Comparison of ENCODE assay signal across 26 cellular contexts in the genomic region with DNA sequence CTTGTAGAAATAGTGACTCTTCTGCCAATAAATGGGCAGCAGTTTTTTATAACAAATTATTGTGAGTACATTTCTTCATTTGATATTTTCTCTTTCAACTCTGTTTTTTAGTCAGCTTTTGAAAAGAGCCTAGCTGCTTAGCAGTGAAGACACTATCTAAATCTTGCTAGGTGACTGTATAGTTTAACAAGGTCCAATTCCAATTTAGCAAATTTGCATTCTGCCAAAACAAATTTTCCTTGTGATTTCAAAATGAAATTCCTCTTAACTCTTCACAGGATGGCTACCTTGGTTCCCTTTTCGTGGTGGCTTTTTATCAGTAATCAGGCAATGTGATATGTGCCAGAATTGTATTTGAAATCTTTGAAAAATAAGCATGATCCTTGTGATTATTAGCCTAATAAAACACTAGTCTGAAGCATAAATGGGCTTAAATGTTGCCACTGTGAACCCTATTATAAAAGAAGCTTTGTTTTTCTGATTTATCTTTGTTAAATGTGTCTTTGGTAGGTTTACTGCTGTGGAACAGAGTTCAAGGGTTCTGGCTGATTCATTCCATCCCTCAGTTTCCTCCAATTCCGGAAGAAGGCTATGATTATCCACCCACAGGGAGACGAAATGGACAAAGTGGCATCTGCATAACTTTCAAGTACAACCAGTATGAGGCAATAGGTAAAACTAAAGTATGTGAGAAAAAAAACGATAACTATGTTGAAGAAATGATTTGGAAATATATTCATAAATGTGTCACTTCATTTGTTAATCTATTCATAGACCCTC. TPM values are rescaled to one million over a fixed set of nuclear protein-coding genes. Genes with fewer than 3 reads are reported as not detected.
"Had no signal": no experiment of that assay in that cellular context is flagged by ENCODE, and none has a peak within 500 bp of the region (broad histone marks: within the 10 kb centered on the region; RNA-seq: fewer than 3 reads in every experiment).

No MANE protein-coding gene starts in this region.

- H3K27me3 ChIP-seq: body of pancreas, cardiac muscle cell, gastroesophageal sphincter, stomach, suprapubic skin, tibial nerve had no signal

- H3K9me3 ChIP-seq: body of pancreas, gastroesophageal sphincter, stomach, suprapubic skin, tibial nerve had no signal

- H3K4me3 ChIP-seq: body of pancreas, cardiac muscle cell, gastroesophageal sphincter, stomach, suprapubic skin, tibial nerve had no signal

- H3K36me3 ChIP-seq: cardiac muscle cell, gastroesophageal sphincter, stomach, suprapubic skin, tibial nerve had no signal

- H3K4me1 ChIP-seq: gastroesophageal sphincter, suprapubic skin, tibial nerve had no signal

- H3K27ac ChIP-seq: cardiac muscle cell, gastroesophageal sphincter, suprapubic skin, tibial nerve had no signal

- ATAC-seq: activated CD8-positive, alpha-beta T cell treated with anti-CD3 and anti-CD28 coated beads, Interleukin-2, amount 10 ng/mL, durations not matched to agents 7 days and 5 days; body of pancreas; esophagus mucosa; gastroesophageal sphincter; stimulated activated memory B cell treated with anti-CD40 and anti-IgM and Interleukin-4, amounts not matched to agents 10 μg/mL and 1 μg/mL and 100 μg/mL, for 72 hours had no signal

- DNase-seq: activated CD4-positive, alpha-beta T cell treated with anti-CD3 and anti-CD28 coated beads for 1 hour; activated CD4-positive, alpha-beta T cell treated with anti-CD3 and anti-CD28 coated beads, Interleukin-2, amount 50 U/mL, for 1 hour; activated CD8-positive, alpha-beta T cell treated with anti-CD3 and anti-CD28 coated beads, Interleukin-2, amount 10 ng/mL, durations not matched to agents 7 days and 5 days; activated gamma-delta T cell treated with Interleukin-2 at 50 U/mL for 16 hours; activated T-cell treated with anti-CD3 and anti-CD28 coated beads, Interleukin-2, amount 50 U/mL, for 1 hour; anterior cingulate cortex; body of pancreas; effector memory CD4-positive, alpha-beta T cell; head of caudate nucleus; hypothalamus; mesenchymal stem cell; naive B cell; retina; stimulated activated CD4-positive, alpha-beta T cell treated with anti-CD3 and anti-CD28 coated beads, Interleukin-12 subunit alpha, Interleukin-12 subunit beta, amount 100 ng/mL, for 4 hours; stomach had no signal

RNA-seq across cellular contexts. Expression of a gene that starts 12.2 kb away (rescaled TPM):
- total RNA-seq: activated CD8-positive, alpha-beta T cell treated with anti-CD3 and anti-CD28 coated beads, Interleukin-2, amount 10 ng/mL, durations not matched to agents 7 days and 5 days; body of pancreas; cardiac muscle cell; chondrocyte; dermis microvascular lymphatic vessel endothelial cell; esophagus mucosa; gastroesophageal sphincter; mononuclear cell; osteocyte; stomach; T-helper 2 cell treated with Interferon-gamma antibody and Interleukin-4, amounts not matched to agents 100 ng/mL and 5 ng/mL, for 36 hours; tibial nerve had no signal
- polyA plus RNA-seq: cardiac muscle cell had no signal
